Comparison of ENCODE assay signal across 19 cellular contexts in the genomic region with DNA sequence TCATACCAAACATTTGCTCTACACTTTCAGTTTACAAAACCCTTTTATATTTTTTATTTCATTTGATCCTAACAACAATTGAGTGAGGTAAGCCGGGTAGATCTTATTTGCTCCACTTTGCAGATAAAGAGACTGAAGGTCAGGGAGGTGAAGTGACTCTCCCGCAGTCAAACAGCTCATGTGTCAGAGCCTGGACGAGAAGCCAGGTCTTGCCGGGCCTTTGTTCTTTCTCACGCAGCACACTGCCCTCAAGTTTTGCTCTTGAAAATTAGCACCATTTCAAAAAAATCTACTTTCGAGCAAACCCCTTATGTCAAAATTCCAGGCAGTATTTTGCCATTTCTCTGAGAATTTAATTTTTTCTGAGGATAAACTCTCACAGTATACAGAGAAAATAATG.
A peak's percentile ranks its signal among the peaks of the same experiment; 100 is the strongest.
DNase-seq lines count a peak whose midpoint lies in the region; ATAC-seq and TF ChIP-seq lines count a peak whose summit lies in the region.
"Had no signal": no experiment of that assay in that cellular context is flagged by ENCODE, and none has a peak within 500 bp of the region (broad histone marks: within the 10 kb centered on the region; RNA-seq: fewer than 3 reads in every experiment).

No MANE protein-coding gene starts in this region.

- peak overlapping the region; percentile 30 for H3K27ac ChIP-seq in CD4-positive, alpha-beta memory T cell (ENCODE audit: low read depth, low read length)
- no peak overlapping the region for H3K27ac ChIP-seq in endodermal cell (ENCODE audit: low read depth, low read length)
- H3K27ac ChIP-seq: A549, brain microvascular endothelial cell had no signal

- H3K4me1 Mint-ChIP-seq in CD4-positive, alpha-beta memory T cell = peaks cover 54 to 84% (median 65%) of the 10 kb centered on the region in 4 donors
- peaks cover 71% of the 10 kb centered on the region for H3K4me1 Mint-ChIP-seq in activated T-cell treated with anti-CD3 and anti-CD28 coated beads, Interleukin-2, amount 50 U/mL, for 4 hours (ENCODE audit: low read depth)
- H3K4me1 Mint-ChIP-seq in WTC11 = peaks cover 22% of the 10 kb centered on the region
- H3K4me1 Mint-ChIP-seq in endodermal cell = peaks cover 18% of the 10 kb centered on the region

- ATAC-seq in activated T-cell treated with anti-CD3 and anti-CD28 coated beads, Interleukin-2, amount 50 U/mL, for 4 hours = no peak
- ATAC-seq in WTC11 (no peak), GM19452 (IDR thresholded peaks at IDR 0.05; ENCODE audit: unreplicated experiment) (no peak)
- ATAC-seq: A549 had no signal

- TF ChIP-seq CTCF in WTC11 (IDR thresholded peaks at IDR 0.05) (no peak), endodermal cell (conservative IDR thresholded peaks at IDR 0.05) (no peak)

- H3K27me3 ChIP-seq in CD4-positive, alpha-beta memory T cell (ENCODE audit: insufficient read depth, low read length) = no peaks in the 10 kb centered on the region
- peaks cover 36% of the 10 kb centered on the region for H3K27me3 ChIP-seq in endodermal cell (ENCODE audit: control insufficient read depth, insufficient read depth, low read length, poor library complexity, severe bottlenecking)

- CTCF ChIA-PET in CD4-positive, alpha-beta memory T cell (lab: Charles Lee; ENCODE audit: partially characterized antibody) = interaction anchor here (0.5 to 1.3 kb wide), 6 partner anchors 10 to 233 kb away, joined by 3 to 7 read pairs (median 4); a partner anchor contains a TSS
- CTCF ChIA-PET in WTC11 (lab: Charles Lee) = no interaction called here

- peaks cover 8 to 27% of the 10 kb centered on the region in 2 donors for H3K36me3 Mint-ChIP-seq in CD4-positive, alpha-beta memory T cell
- peaks cover 5% of the 10 kb centered on the region for H3K36me3 Mint-ChIP-seq in activated T-cell treated with anti-CD3 and anti-CD28 coated beads, Interleukin-2, amount 50 U/mL, for 4 hours (ENCODE audit: insufficient read depth)
- H3K36me3 Mint-ChIP-seq in WTC11 = no peaks in the 10 kb centered on the region
- H3K36me3 Mint-ChIP-seq in endodermal cell (ENCODE audit: low read depth) = no peaks in the 10 kb centered on the region
- H3K36me3 Mint-ChIP-seq: naive B cell had no signal

- intact Hi-C loops in CD4-positive, alpha-beta memory T cell (cut with micrococcal nuclease) = no loop called here

- H3K27me3 Mint-ChIP-seq in CD4-positive, alpha-beta memory T cell = no peaks in the 10 kb centered on the region
- no peaks in the 10 kb centered on the region for H3K27me3 Mint-ChIP-seq in activated T-cell treated with anti-CD3 and anti-CD28 coated beads, Interleukin-2, amount 50 U/mL, for 4 hours (ENCODE audit: low read depth)
- peaks cover 41% of the 10 kb centered on the region for H3K27me3 Mint-ChIP-seq in WTC11 (ENCODE audit: low read depth)
- H3K27me3 Mint-ChIP-seq in endodermal cell (ENCODE audit: insufficient read depth) = peaks cover 41% of the 10 kb centered on the region

- no peaks in the 10 kb centered on the region for H3K9me3 ChIP-seq in CD4-positive, alpha-beta memory T cell (ENCODE audit: control insufficient read depth in 1 of 2, low read length in 2 of 2)
- no peaks in the 10 kb centered on the region for H3K9me3 ChIP-seq in endodermal cell (ENCODE audit: control insufficient read depth, low read length)
- H3K9me3 ChIP-seq: A549 had no signal

- peak overlapping the region; percentile 87 to 96 (median 93) for H3K27ac Mint-ChIP-seq in CD4-positive, alpha-beta memory T cell
- H3K27ac Mint-ChIP-seq in WTC11 = no peak overlapping the region
- no peak overlapping the region for H3K27ac Mint-ChIP-seq in endodermal cell
- H3K27ac Mint-ChIP-seq: dendritic cell treated with granulocyte-macrophage colony-stimulating factor and Interleukin-4, amounts not matched to agents 40 ng/mL and 50 ng/mL, for 4 days; HFFc6 had no signal

- peak overlapping the region; percentile 61 to 85 (median 69) for H3K4me3 Mint-ChIP-seq in CD4-positive, alpha-beta memory T cell
- H3K4me3 Mint-ChIP-seq in activated T-cell treated with anti-CD3 and anti-CD28 coated beads, Interleukin-2, amount 50 U/mL, for 4 hours = peak overlapping the region; percentile 53
- H3K4me3 Mint-ChIP-seq in WTC11 (no peak overlapping the region), endodermal cell (no peak overlapping the region)
- H3K4me3 Mint-ChIP-seq: dendritic cell treated with granulocyte-macrophage colony-stimulating factor and Interleukin-4, amounts not matched to agents 40 ng/mL and 50 ng/mL, for 4 days; HFFc6 had no signal

- no peak overlapping the region for H3K9ac ChIP-seq in endodermal cell (ENCODE audit: extremely low read depth, low read length, poor library complexity, severe bottlenecking)

- peaks cover 88% of the 10 kb centered on the region for H3K4me1 ChIP-seq in CD4-positive, alpha-beta memory T cell (ENCODE audit: insufficient read depth, low read length)
- H3K4me1 ChIP-seq in endodermal cell (ENCODE audit: control insufficient read depth, insufficient read depth, low read length) = peaks cover 3% of the 10 kb centered on the region

- POLR2A ChIA-PET in CD4-positive, alpha-beta memory T cell (lab: Charles Lee; ENCODE audit: partially characterized antibody) = interaction anchor here (1.1 to 10.3 kb wide), 7 partner anchors 7 to 64 kb away, joined by 3 to 230 read pairs (median 46); a partner anchor contains a TSS
- POLR2A ChIA-PET in WTC11 (lab: Charles Lee) = interaction anchor here (0.6 kb wide), 1 partner anchor 139 kb away, joined by 3 read pairs; no protein-coding TSS in a partner anchor

- peak; percentile 24 for DNase-seq in NCI-H2196 (lab: John Stamatoyannopoulos, UW; ENCODE audit: unreplicated experiment)
- DNase-seq in NCI-H2196 treated with DMSO at 0.1 percent for 48 hours (lab: John Stamatoyannopoulos, UW; ENCODE audit: unreplicated experiment) = no peak
- DNase-seq in CD4-positive, alpha-beta memory T cell = no peak
- DNase-seq in activated T-cell treated with anti-CD3 and anti-CD28 coated beads, Interleukin-2, amount 50 U/mL, for 4 hours = no peak
- peak; percentile 55 for DNase-seq in left kidney (ENCODE audit: low read depth, low spot score)
- DNase-seq in WTC11 (ENCODE audit: low spot score) = no peak
- no peak for DNase-seq in endodermal cell
- DNase-seq: activated CD4-positive, alpha-beta T cell treated with anti-CD3 and anti-CD28 coated beads for 4 hours; activated gamma-delta T cell; brain microvascular endothelial cell; glutamatergic neuron; HFFc6; naive B cell; Right ventricle myocardium superior; T-helper 9 cell had no signal

- peaks cover 3% of the 10 kb centered on the region for H3K36me3 ChIP-seq in CD4-positive, alpha-beta memory T cell (ENCODE audit: insufficient read depth, low read length)
- no peaks in the 10 kb centered on the region for H3K36me3 ChIP-seq in endodermal cell (ENCODE audit: control insufficient read depth, insufficient read depth, low read length)
- H3K36me3 ChIP-seq: brain microvascular endothelial cell had no signal

- H3K4me3 ChIP-seq in CD4-positive, alpha-beta memory T cell (ENCODE audit: low read length in 2 of 2) = no peak overlapping the region
- no peak overlapping the region for H3K4me3 ChIP-seq in endodermal cell (ENCODE audit: low read length)
- H3K4me3 ChIP-seq: A549, lung had no signal

- H3K9me3 Mint-ChIP-seq in CD4-positive, alpha-beta memory T cell = no peaks in the 10 kb centered on the region
- H3K9me3 Mint-ChIP-seq in activated T-cell treated with anti-CD3 and anti-CD28 coated beads, Interleukin-2, amount 50 U/mL, for 4 hours = no peaks in the 10 kb centered on the region
- H3K9me3 Mint-ChIP-seq in WTC11 (no peaks in the 10 kb centered on the region), endodermal cell (no peaks in the 10 kb centered on the region)
- H3K9me3 Mint-ChIP-seq: dendritic cell treated with granulocyte-macrophage colony-stimulating factor and Interleukin-4, amounts not matched to agents 40 ng/mL and 50 ng/mL, for 4 days; HFFc6; naive B cell had no signal

- WGBS in endodermal cell (ENCODE audit: insufficient coverage in 1 of 2, insufficient read length in 1 of 2), 2 experiments = 66 to 67% methylated on average over 2 to 6 of the region's 6 CpGs

TF ChIP-seq in WTC11, 78 proteins besides CTCF, POLR2A, EP300 and RAD21 (continues in another document):
- no peak for TF ChIP-seq ZNF317 (CRISPR knock-in tag; IDR thresholded peaks at IDR 0.05; ENCODE audit: borderline replicate concordance, low read depth)
- TF ChIP-seq KAT7 (CRISPR knock-in tag; IDR thresholded peaks at IDR 0.05; ENCODE audit: borderline replicate concordance) = no peak
- TF ChIP-seq JUN (CRISPR knock-in tag; IDR thresholded peaks at IDR 0.05) = no peak
- TF ChIP-seq PRRX2 (CRISPR knock-in tag; IDR thresholded peaks at IDR 0.05) = no peak
- TF ChIP-seq ZNF671 (CRISPR knock-in tag; IDR thresholded peaks at IDR 0.05) = no peak
- TF ChIP-seq ATF1 (CRISPR knock-in tag; IDR thresholded peaks at IDR 0.05) = no peak
- no peak for TF ChIP-seq TCF7 (CRISPR knock-in tag; IDR thresholded peaks at IDR 0.05; ENCODE audit: low read depth)
- TF ChIP-seq CREM (CRISPR knock-in tag; IDR thresholded peaks at IDR 0.05) = no peak
- no peak for TF ChIP-seq TEAD4 (CRISPR knock-in tag; IDR thresholded peaks at IDR 0.05)
- TF ChIP-seq ELF4 (CRISPR knock-in tag; IDR thresholded peaks at IDR 0.05; ENCODE audit: low read depth) = no peak
- TF ChIP-seq, protein P1, sequence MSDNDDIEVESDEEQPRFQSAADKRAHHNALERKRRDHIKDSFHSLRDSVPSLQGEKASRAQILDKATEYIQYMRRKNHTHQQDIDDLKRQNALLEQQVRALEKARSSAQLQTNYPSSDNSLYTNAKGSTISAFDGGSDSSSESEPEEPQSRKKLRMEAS (CRISPR knock-in tag; IDR thresholded peaks at IDR 0.05) = no peak
- TF ChIP-seq ZNF232 (CRISPR knock-in tag; IDR thresholded peaks at IDR 0.05) = no peak
- TF ChIP-seq, protein P2, sequence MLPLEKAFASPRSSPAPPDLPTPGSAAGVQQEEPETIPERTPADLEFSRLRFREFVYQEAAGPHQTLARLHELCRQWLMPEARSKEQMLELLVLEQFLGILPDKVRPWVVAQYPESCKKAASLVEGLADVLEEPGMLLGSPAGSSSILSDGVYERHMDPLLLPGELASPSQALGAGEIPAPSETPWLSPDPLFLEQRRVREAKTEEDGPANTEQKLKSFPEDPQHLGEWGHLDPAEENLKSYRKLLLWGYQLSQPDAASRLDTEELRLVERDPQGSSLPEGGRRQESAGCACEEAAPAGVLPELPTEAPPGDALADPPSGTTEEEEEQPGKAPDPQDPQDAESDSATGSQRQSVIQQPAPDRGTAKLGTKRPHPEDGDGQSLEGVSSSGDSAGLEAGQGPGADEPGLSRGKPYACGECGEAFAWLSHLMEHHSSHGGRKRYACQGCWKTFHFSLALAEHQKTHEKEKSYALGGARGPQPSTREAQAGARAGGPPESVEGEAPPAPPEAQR (CRISPR knock-in tag; IDR thresholded peaks at IDR 0.05) = no peak

Comparison
In these comparisons a context has a peak if more than half of its experiments do, and no peak if none do; other contexts are left out.
1. DNase-seq: peak in NCI-H2196 (single experiment) and left kidney (single experiment); none in NCI-H2196 treated with DMSO at 0.1 percent for 48 hours (single experiment), CD4-positive, alpha-beta memory T cell (0 of 5), activated T-cell treated with anti-CD3 and anti-CD28 coated beads, Interleukin-2, amount 50 U/mL, for 4 hours (single experiment), WTC11 (single experiment) and endodermal cell (single experiment).
2. H3K27ac Mint-ChIP-seq: peak in CD4-positive, alpha-beta memory T cell (7 of 7); none in WTC11 (single experiment) and endodermal cell (single experiment).
3. H3K4me3 Mint-ChIP-seq: peak in CD4-positive, alpha-beta memory T cell (8 of 8) and activated T-cell treated with anti-CD3 and anti-CD28 coated beads, Interleukin-2, amount 50 U/mL, for 4 hours (single experiment); none in WTC11 (single experiment) and endodermal cell (single experiment).